In the genomic region with DNA sequence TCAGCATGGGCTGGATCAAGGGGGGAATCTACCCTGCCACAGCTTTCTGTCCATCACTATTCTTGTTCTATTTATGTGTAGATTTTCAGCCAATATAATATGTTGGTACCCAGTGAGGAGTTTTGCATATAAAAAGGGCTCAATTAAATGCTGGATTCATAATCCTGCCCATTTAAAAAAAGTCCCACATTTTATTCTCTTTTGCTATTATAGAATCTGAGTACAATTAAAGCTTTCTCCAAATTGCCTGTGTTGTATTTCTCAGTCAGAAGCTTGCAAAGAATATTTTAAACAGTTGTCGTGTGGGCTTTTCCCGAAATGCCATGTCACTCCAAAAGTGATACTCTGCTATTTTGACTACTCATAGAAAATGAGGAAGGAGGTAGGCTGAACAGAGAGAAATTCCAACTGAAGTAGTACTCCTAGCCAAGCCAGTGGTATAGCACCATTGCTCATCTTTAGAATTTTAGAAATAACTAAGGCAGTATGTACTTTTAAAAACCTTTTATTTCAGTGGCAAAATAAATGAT, we compare ENCODE assay signal across 25 cellular contexts.
"Had no signal": no experiment of that assay in that cellular context is flagged by ENCODE, and none has a peak within 500 bp of the region (broad histone marks: within the 10 kb centered on the region; RNA-seq: fewer than 3 reads in every experiment).

No MANE protein-coding gene starts in this region.

- DNase-seq: activated CD4-positive, alpha-beta T cell treated with anti-CD3 and anti-CD28 coated beads for 4 hours; activated CD8-positive, alpha-beta memory T cell treated with anti-CD3 and anti-CD28 coated beads, Interleukin-2, amount 50 U/mL, for 4 hours; activated CD8-positive, alpha-beta T cell treated with anti-CD3 and anti-CD28 coated beads for 36 hours; activated gamma-delta T cell treated with Interleukin-2 at 50 U/mL for 16 hours; activated naive CD4-positive, alpha-beta T cell treated with anti-CD3 and anti-CD28 coated beads, Interleukin-2, amount 10 ng/mL, durations not matched to agents 7 days and 5 days; activated naive CD8-positive, alpha-beta T cell treated with anti-CD3 and anti-CD28 coated beads for 36 hours; activated T-cell treated with anti-CD3 and anti-CD28 coated beads, Interleukin-2, amount 50 U/mL, for 72 hours; brain microvascular endothelial cell; KG1; MV-4-11; NCI-H1092 treated with DMSO at 0.1 percent for 48 hours; NCI-H1417 treated with DMSO at 0.1 percent for 48 hours; NCI-H1694; NCI-H2029; NCI-H2107; NCI-H2171 treated with DMSO at 0.1 percent for 48 hours; NCI-H226; NCI-H526 treated with DMSO at 0.1 percent for 48 hours; NCI-H82; Peyer's patch; SHP77; T-helper 1 cell had no signal

- H3K9me3 ChIP-seq: Peyer's patch had no signal

- H3K36me3 ChIP-seq: brain microvascular endothelial cell, cardiac muscle cell, Peyer's patch had no signal

- H3K27me3 ChIP-seq: brain microvascular endothelial cell, cardiac muscle cell, Peyer's patch had no signal

- H3K4me3 ChIP-seq: cardiac muscle cell, Peyer's patch, SK-N-MC had no signal

- ATAC-seq: activated CD4-positive, CD25-positive, alpha-beta regulatory T cell treated with anti-CD3 and anti-CD28 coated beads, Interleukin-2, amount 50 U/mL, for 24 hours; activated CD8-positive, alpha-beta T cell treated with anti-CD3 and anti-CD28 coated beads for 36 hours; activated T-cell treated with anti-CD3 and anti-CD28 coated beads, Interleukin-2, amount 50 U/mL, for 72 hours had no signal

- H3K27ac ChIP-seq: brain microvascular endothelial cell, cardiac muscle cell, Peyer's patch, SK-N-MC had no signal
